24 cellular contexts compared by ENCODE assay signal in genomic region chr10:1376384-1376945, GRCh38.
A peak's percentile ranks its signal among the peaks of the same experiment; 100 is the strongest.
DNase-seq lines count a peak whose midpoint lies in the region; ATAC-seq and TF ChIP-seq lines count a peak whose summit lies in the region.
"Had no signal": no experiment of that assay in that cellular context is flagged by ENCODE, and none has a peak within 500 bp of the region (broad histone marks: within the 10 kb centered on the region; RNA-seq: fewer than 3 reads in every experiment).

No MANE protein-coding gene starts in this region.

- no peak overlapping the region for H3K9ac ChIP-seq in H9 (ENCODE audit: extremely low read depth, insufficient read length, low read length)
- H3K9ac ChIP-seq: BLaER1 treated with 17β-estradiol and CSF1 and Interleukin-3, amounts not matched to agents 10 nM and 100 nM had no signal

- no peak overlapping the region for H3K18ac ChIP-seq in H9 (ENCODE audit: insufficient read length, low read depth, low read length)

- no peak overlapping the region for H2BK5ac ChIP-seq in H9 (ENCODE audit: insufficient read length, low read length)

- H3K4me3 Mint-ChIP-seq in activated CD8-positive, alpha-beta memory T cell treated with anti-CD3 and anti-CD28 coated beads, Interleukin-2, amount 10 ng/mL, durations not matched to agents 7 days and 5 days, result no peak overlapping the region
- no peak overlapping the region for H3K4me3 Mint-ChIP-seq in H9
- H3K4me3 Mint-ChIP-seq: CD4-positive, alpha-beta T cell had no signal

- no peaks in the 10 kb centered on the region for H3K9me3 ChIP-seq in H9 (ENCODE audit: control insufficient read depth, low read depth, low read length)

- H3K4me1 Mint-ChIP-seq in activated CD8-positive, alpha-beta memory T cell treated with anti-CD3 and anti-CD28 coated beads, Interleukin-2, amount 10 ng/mL, durations not matched to agents 7 days and 5 days, result no peaks in the 10 kb centered on the region
- H3K4me1 Mint-ChIP-seq in H9, result peaks cover 36 to 38% of the 10 kb centered on the region in 2 experiments

- H3K23me2 ChIP-seq in H9 (ENCODE audit: insufficient read length, low read depth, low read length, poor library complexity, severe bottlenecking), result no peaks in the 10 kb centered on the region

- DNase-seq in activated CD8-positive, alpha-beta memory T cell treated with anti-CD3 and anti-CD28 coated beads, Interleukin-2, amount 50 U/mL, for 48 hours, result peak; percentile 12
- DNase-seq in activated CD8-positive, alpha-beta memory T cell treated with anti-CD3 and anti-CD28 coated beads, Interleukin-2, amount 10 ng/mL, durations not matched to agents 7 days and 5 days, result no peak
- no peak for DNase-seq in H9
- peak; percentile 2 for DNase-seq in left lobe of liver (ENCODE audit: low spot score)
- DNase-seq in stimulated activated CD8-positive, alpha-beta memory T cell treated with anti-CD3 and anti-CD28 coated beads, Interleukin-4, amount 100 ng/mL, for 48 hours, result peak; percentile 9
- DNase-seq in dorsolateral prefrontal cortex, result no peak
- DNase-seq in AG08396 (ENCODE audit: low spot score), result no peak
- DNase-seq: AML-193; CD4-positive, alpha-beta T cell; DMS53; NCI-H1048; NCI-H1417; NCI-H1694; NCI-H2029 treated with DMSO at 0.1 percent for 48 hours; NCI-H446 treated with DMSO at 0.1 percent for 48 hours; NCI-H526; NCI-H82; PC-9; Right ventricle myocardium superior; RPMI8226 had no signal

- H2AFZ ChIP-seq in H9 (ENCODE audit: low read length), result no peak overlapping the region
- H2AFZ ChIP-seq: PC-9 had no signal

- no peak overlapping the region for H3K4ac ChIP-seq in H9 (ENCODE audit: low read depth, low read length)

- H2BK15ac ChIP-seq in H9 (ENCODE audit: low read depth, low read length), result no peak overlapping the region

- no peak overlapping the region for H2BK12ac ChIP-seq in H9 (ENCODE audit: insufficient read length, low read depth, low read length)

- no peak overlapping the region for H3K4me2 ChIP-seq in H9 (ENCODE audit: insufficient read depth, insufficient read length, low read length)
- H3K4me2 ChIP-seq: PC-9 had no signal

- H3K79me1 ChIP-seq in H9 (ENCODE audit: insufficient read depth, low read depth, low read length, poor library complexity, severe bottlenecking), result no peaks in the 10 kb centered on the region

- peaks cover 26% of the 10 kb centered on the region for H3K27me3 Mint-ChIP-seq in activated CD8-positive, alpha-beta memory T cell treated with anti-CD3 and anti-CD28 coated beads, Interleukin-2, amount 10 ng/mL, durations not matched to agents 7 days and 5 days
- peaks cover 2% of the 10 kb centered on the region for H3K27me3 Mint-ChIP-seq in H9 (ENCODE audit: low read depth)

- H3K79me2 ChIP-seq in H9 (ENCODE audit: insufficient read depth, low read length), result no peaks in the 10 kb centered on the region; the same call in 1 of the 2 replicates

- intact Hi-C loops in dorsolateral prefrontal cortex (cut with DNase I), result no loop called here

- peaks cover 4% of the 10 kb centered on the region for H3K9me3 Mint-ChIP-seq in activated CD8-positive, alpha-beta memory T cell treated with anti-CD3 and anti-CD28 coated beads, Interleukin-2, amount 10 ng/mL, durations not matched to agents 7 days and 5 days (ENCODE audit: low read depth)
- peaks cover 2 to 4% of the 10 kb centered on the region in 2 experiments; a peak in 3 of 5 replicates for H3K9me3 Mint-ChIP-seq in H9
- H3K9me3 Mint-ChIP-seq: CD4-positive, alpha-beta T cell had no signal

- no peak overlapping the region for H2AK5ac ChIP-seq in H9 (ENCODE audit: insufficient read length, low read length)

- no peak overlapping the region for H3K27ac Mint-ChIP-seq in activated CD8-positive, alpha-beta memory T cell treated with anti-CD3 and anti-CD28 coated beads, Interleukin-2, amount 10 ng/mL, durations not matched to agents 7 days and 5 days
- H3K27ac Mint-ChIP-seq in H9, result peak overlapping the region in 2 of 3 experiments; percentile 46 to 60; a peak in 2 of 7 replicates
- H3K27ac Mint-ChIP-seq: CD4-positive, alpha-beta T cell had no signal

- no peaks in the 10 kb centered on the region for H3K36me3 Mint-ChIP-seq in activated CD8-positive, alpha-beta memory T cell treated with anti-CD3 and anti-CD28 coated beads, Interleukin-2, amount 10 ng/mL, durations not matched to agents 7 days and 5 days
- H3K36me3 Mint-ChIP-seq in H9 (ENCODE audit: insufficient read depth in 1 of 3, low read depth in 3 of 3), result peaks cover 0 to 2% (median 0%) of the 10 kb centered on the region in 3 experiments; a peak in 1 of 7 replicates

- H4K91ac ChIP-seq in H9 (ENCODE audit: insufficient read length, low read depth, low read length), result no peak overlapping the region

- H2BK120ac ChIP-seq in H9 (ENCODE audit: low read depth, low read length, poor library complexity, severe bottlenecking), result no peak overlapping the region

- no peak overlapping the region for H4K5ac ChIP-seq in H9 (ENCODE audit: insufficient read length, low read depth, low read length)

- H3K27me3 ChIP-seq in H9 (ENCODE audit: insufficient read depth, low read length), result no peaks in the 10 kb centered on the region
- peaks cover 0 to 22% (median 0%) of the 10 kb centered on the region in 45 donors for H3K27me3 ChIP-seq in dorsolateral prefrontal cortex

- TF ChIP-seq CTCF in H9 (conservative IDR thresholded peaks at IDR 0.05) (no peak), dorsolateral prefrontal cortex (IDR thresholded peaks at IDR 0.05 in 54 of 56, conservative IDR thresholded peaks at IDR 0.05 in 2 of 56; ENCODE audit: low read depth in 1 of 56, partially characterized antibody in 56 of 56) (no peak)

- H3K23ac ChIP-seq in H9 (ENCODE audit: insufficient read length, low read depth, low read length), result no peak overlapping the region

- no peak overlapping the region for H4K8ac ChIP-seq in H9 (replicated peaks; ENCODE audit: insufficient read length, low read depth, low read length)

- H3K4me1 ChIP-seq in H9 (ENCODE audit: insufficient read depth, low read length), result peaks cover 3% of the 10 kb centered on the region; the same call in 1 of the 2 replicates

- no peak overlapping the region for H3K14ac ChIP-seq in H9 (ENCODE audit: insufficient read depth, low read length)

- no peak overlapping the region for H3T11ph ChIP-seq in H9 (ENCODE audit: low read length)

- H2BK20ac ChIP-seq in H9 (ENCODE audit: low read depth, low read length, poor library complexity, severe bottlenecking), result no peak overlapping the region

- H3K56ac ChIP-seq in H9 (ENCODE audit: insufficient read length, low read depth, low read length), result no peak overlapping the region

- no peak overlapping the region for H3K27ac ChIP-seq in H9 (ENCODE audit: insufficient read length, low read depth, low read length)
- H3K27ac ChIP-seq in dorsolateral prefrontal cortex, result no peak overlapping the region
- H3K27ac ChIP-seq: BLaER1 treated with 17β-estradiol and CSF1 and Interleukin-3, amounts not matched to agents 10 nM and 100 nM; HL-60; PC-9 had no signal

- no peaks in the 10 kb centered on the region for H4K20me1 ChIP-seq in H9 (ENCODE audit: control insufficient read depth, insufficient read depth, insufficient read length)
- H4K20me1 ChIP-seq: BLaER1 treated with 17β-estradiol and CSF1 and Interleukin-3, amounts not matched to agents 10 nM and 100 nM had no signal

- CTCF ChIA-PET in activated CD8-positive, alpha-beta memory T cell treated with anti-CD3 and anti-CD28 coated beads, Interleukin-2, amount 10 ng/mL, durations not matched to agents 7 days and 5 days (lab: Charles Lee), result no interaction called here

- WGBS in H9 (ENCODE audit: extremely low coverage, insufficient read length, low lambda C conversion rate), result no CpG with 5 or more reads among the region's 11 CpGs

- no peak overlapping the region for H3K4me3 ChIP-seq in dorsolateral prefrontal cortex
- H3K4me3 ChIP-seq: BLaER1 treated with 17β-estradiol and CSF1 and Interleukin-3, amounts not matched to agents 10 nM and 100 nM; GM12878; PC-9 had no signal

- no peak for ATAC-seq in activated CD8-positive, alpha-beta memory T cell treated with anti-CD3 and anti-CD28 coated beads, Interleukin-2, amount 10 ng/mL, durations not matched to agents 7 days and 5 days
- ATAC-seq in left lobe of liver, result no peak
- ATAC-seq in GM21825 (IDR thresholded peaks at IDR 0.05; ENCODE audit: unreplicated experiment), result no peak
- ATAC-seq: GM12878 had no signal

Comparison
In these comparisons a context has a peak if more than half of its experiments do, and no peak if none do; other contexts are left out.
1. DNase-seq: peak in activated CD8-positive, alpha-beta memory T cell treated with anti-CD3 and anti-CD28 coated beads, Interleukin-2, amount 50 U/mL, for 48 hours (single experiment), left lobe of liver (single experiment) and stimulated activated CD8-positive, alpha-beta memory T cell treated with anti-CD3 and anti-CD28 coated beads, Interleukin-4, amount 100 ng/mL, for 48 hours (single experiment); none in activated CD8-positive, alpha-beta memory T cell treated with anti-CD3 and anti-CD28 coated beads, Interleukin-2, amount 10 ng/mL, durations not matched to agents 7 days and 5 days (single experiment), H9 (single experiment), dorsolateral prefrontal cortex (0 of 10) and AG08396 (single experiment).